Comparison of ENCODE assay signal across 1 cellular context in genomic region chr3:143070977-143071551, GRCh38.
A peak's percentile ranks its signal among the peaks of the same experiment; 100 is the strongest.
TF ChIP-seq lines count a peak whose summit lies in the region.

No MANE protein-coding gene starts in this region.

TF ChIP-seq in GM23338, 12 proteins besides CTCF, POLR2A, EP300 and RAD21 (continued from another document):
- peak; percentile 91; the same call in 1 of the 2 replicates for TF ChIP-seq ZNF462 (CRISPR knock-in tag; IDR thresholded peaks at IDR 0.05)
